Comparison of ENCODE assay signal across 2 cellular contexts in genomic region chr6:80553071-80553740, GRCh38.
TF ChIP-seq lines count a peak whose summit lies in the region.

No MANE protein-coding gene starts in this region.

TF ChIP-seq in GM23338, 12 proteins besides CTCF, POLR2A, EP300 and RAD21:
- TF ChIP-seq, protein P1, sequence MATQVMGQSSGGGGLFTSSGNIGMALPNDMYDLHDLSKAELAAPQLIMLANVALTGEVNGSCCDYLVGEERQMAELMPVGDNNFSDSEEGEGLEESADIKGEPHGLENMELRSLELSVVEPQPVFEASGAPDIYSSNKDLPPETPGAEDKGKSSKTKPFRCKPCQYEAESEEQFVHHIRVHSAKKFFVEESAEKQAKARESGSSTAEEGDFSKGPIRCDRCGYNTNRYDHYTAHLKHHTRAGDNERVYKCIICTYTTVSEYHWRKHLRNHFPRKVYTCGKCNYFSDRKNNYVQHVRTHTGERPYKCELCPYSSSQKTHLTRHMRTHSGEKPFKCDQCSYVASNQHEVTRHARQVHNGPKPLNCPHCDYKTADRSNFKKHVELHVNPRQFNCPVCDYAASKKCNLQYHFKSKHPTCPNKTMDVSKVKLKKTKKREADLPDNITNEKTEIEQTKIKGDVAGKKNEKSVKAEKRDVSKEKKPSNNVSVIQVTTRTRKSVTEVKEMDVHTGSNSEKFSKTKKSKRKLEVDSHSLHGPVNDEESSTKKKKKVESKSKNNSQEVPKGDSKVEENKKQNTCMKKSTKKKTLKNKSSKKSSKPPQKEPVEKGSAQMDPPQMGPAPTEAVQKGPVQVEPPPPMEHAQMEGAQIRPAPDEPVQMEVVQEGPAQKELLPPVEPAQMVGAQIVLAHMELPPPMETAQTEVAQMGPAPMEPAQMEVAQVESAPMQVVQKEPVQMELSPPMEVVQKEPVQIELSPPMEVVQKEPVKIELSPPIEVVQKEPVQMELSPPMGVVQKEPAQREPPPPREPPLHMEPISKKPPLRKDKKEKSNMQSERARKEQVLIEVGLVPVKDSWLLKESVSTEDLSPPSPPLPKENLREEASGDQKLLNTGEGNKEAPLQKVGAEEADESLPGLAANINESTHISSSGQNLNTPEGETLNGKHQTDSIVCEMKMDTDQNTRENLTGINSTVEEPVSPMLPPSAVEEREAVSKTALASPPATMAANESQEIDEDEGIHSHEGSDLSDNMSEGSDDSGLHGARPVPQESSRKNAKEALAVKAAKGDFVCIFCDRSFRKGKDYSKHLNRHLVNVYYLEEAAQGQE (IDR thresholded peaks at IDR 0.05; ENCODE audit: unreplicated experiment): no peak
- TF ChIP-seq JUNB (IDR thresholded peaks at IDR 0.05; ENCODE audit: unreplicated experiment) (no peak), ZNF462 (CRISPR knock-in tag; IDR thresholded peaks at IDR 0.05) (no peak), STAT1 (IDR thresholded peaks at IDR 0.05; ENCODE audit: unreplicated experiment) (no peak), ZNF331 (CRISPR knock-in tag; IDR thresholded peaks at IDR 0.05; ENCODE audit: low read depth) (no peak), POLR2AphosphoS5 (IDR thresholded peaks at IDR 0.05; ENCODE audit: low read depth) (no peak), NANOG (IDR thresholded peaks at IDR 0.05; ENCODE audit: borderline replicate concordance) (no peak), EZH2phosphoT487 (IDR thresholded peaks at IDR 0.05; ENCODE audit: unreplicated experiment) (no peak)

TF ChIP-seq in endothelial cell of umbilical vein, 7 proteins besides CTCF, POLR2A, EP300 and RAD21:
- TF ChIP-seq MYC (IDR thresholded peaks at IDR 0.05; ENCODE audit: low read depth, low read length) (no peak), GATA2 (IDR thresholded peaks at IDR 0.05; ENCODE audit: insufficient read depth, insufficient read length, low read depth, low read length) (no peak), POLR2AphosphoS5 (IDR thresholded peaks at IDR 0.05; ENCODE audit: insufficient read depth, low read depth, low read length) (no peak), EZH2 (IDR thresholded peaks at IDR 0.05; ENCODE audit: borderline replicate concordance, low read depth, low read length, severe bottlenecking) (no peak), JUN (IDR thresholded peaks at IDR 0.05; ENCODE audit: borderline replicate concordance, insufficient read depth, insufficient read length, low read depth) (no peak), FOS (IDR thresholded peaks at IDR 0.05; ENCODE audit: borderline replicate concordance, insufficient read depth, low read length) (no peak), MAX (IDR thresholded peaks at IDR 0.05; ENCODE audit: insufficient read depth, insufficient read length) (no peak)
